In the genomic region with DNA sequence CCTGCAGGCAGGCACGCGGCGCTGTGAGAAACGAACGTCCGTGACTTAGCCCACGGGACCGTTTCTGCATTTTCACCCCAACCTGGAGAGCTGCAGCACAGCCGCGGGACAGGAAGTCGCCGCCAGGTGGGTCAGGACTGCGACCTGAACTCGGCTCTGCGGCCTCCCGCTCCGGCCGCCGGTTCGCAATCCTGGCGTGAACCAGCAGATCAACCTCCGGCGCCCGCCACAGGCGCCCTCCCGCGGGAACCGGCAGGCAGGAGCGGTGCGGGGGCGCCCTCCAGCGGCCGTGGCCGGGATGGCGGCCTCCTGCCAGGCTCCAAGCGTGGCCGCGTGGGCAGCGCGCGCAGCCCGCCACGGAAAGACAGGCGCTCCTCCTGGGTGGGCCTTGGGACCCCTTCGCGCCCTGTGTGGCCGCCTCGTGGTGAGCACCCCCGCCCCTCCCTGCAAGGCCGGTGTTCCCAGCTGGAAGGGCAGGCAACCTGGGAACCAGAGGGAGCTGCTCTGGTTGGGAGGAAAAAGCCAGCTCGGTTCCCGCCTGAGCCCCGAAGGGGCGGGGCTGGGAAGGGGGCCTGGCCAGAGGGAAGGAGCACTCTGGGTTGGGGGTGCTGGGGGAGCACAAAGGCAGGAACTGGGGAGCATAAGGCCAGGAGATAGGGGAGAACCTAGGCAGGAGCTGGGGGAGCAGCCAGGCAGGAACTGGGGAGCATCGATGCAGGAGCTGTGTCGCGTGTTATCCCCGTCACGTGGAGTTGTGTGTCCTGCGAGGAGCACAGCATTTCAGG, we compare ENCODE assay signal across 1 cellular context.
TF ChIP-seq lines count a peak whose summit lies in the region.

No MANE protein-coding gene starts in this region.

TF ChIP-seq in HepG2, 621 proteins besides CTCF, POLR2A, EP300 and RAD21 (continued from another document and continues in another):
- TF ChIP-seq ZIK1 (CRISPR knock-in tag; IDR thresholded peaks at IDR 0.05; ENCODE audit: borderline replicate concordance, low read depth): peak; percentile 91; the same call in 1 of the 2 replicates
- TF ChIP-seq CCDC6 (CRISPR knock-in tag; IDR thresholded peaks at IDR 0.05): peak; percentile 94; the same call in 1 of the 2 replicates
- peak; percentile 60 for TF ChIP-seq CBX5 (CRISPR knock-in tag; IDR thresholded peaks at IDR 0.05; ENCODE audit: borderline replicate concordance)
- peak; percentile 94 for TF ChIP-seq ARNT2 (CRISPR knock-in tag; IDR thresholded peaks at IDR 0.05; ENCODE audit: low read depth)
- no peak for TF ChIP-seq SOX13 (IDR thresholded peaks at IDR 0.05)
- peak in 1 of 2 experiments; percentile 42; a peak in 2 of 4 replicates for TF ChIP-seq SOX13 (CRISPR knock-in tag; conservative IDR thresholded peaks at IDR 0.05 in 1 of 2, IDR thresholded peaks at IDR 0.05 in 1 of 2)
- 0 out of 2 replicates have a peak, but pooled peaks have one; percentile 5 for TF ChIP-seq ZNF878 (CRISPR knock-in tag; IDR thresholded peaks at IDR 0.05)
- TF ChIP-seq ZNF446 (CRISPR knock-in tag; IDR thresholded peaks at IDR 0.05): peak; percentile 64; the same call in 1 of the 2 replicates
- TF ChIP-seq NONO (IDR thresholded peaks at IDR 0.05): no peak
- peak; percentile 95 for TF ChIP-seq NONO (CRISPR knock-in tag; conservative IDR thresholded peaks at IDR 0.05)
- 0 out of 2 replicates have a peak, but pooled peaks have one; percentile 44 for TF ChIP-seq ZNF136 (CRISPR knock-in tag; IDR thresholded peaks at IDR 0.05; ENCODE audit: low read depth)
- TF ChIP-seq PRDM10 (CRISPR knock-in tag; IDR thresholded peaks at IDR 0.05; ENCODE audit: low read depth): no peak
- peak; percentile 59; the same call in 1 of the 2 replicates for TF ChIP-seq ZNF563 (CRISPR knock-in tag; IDR thresholded peaks at IDR 0.05)
- peak; percentile 73; the same call in 1 of the 2 replicates for TF ChIP-seq ZNF543 (CRISPR knock-in tag; IDR thresholded peaks at IDR 0.05)
- TF ChIP-seq, protein P1, sequence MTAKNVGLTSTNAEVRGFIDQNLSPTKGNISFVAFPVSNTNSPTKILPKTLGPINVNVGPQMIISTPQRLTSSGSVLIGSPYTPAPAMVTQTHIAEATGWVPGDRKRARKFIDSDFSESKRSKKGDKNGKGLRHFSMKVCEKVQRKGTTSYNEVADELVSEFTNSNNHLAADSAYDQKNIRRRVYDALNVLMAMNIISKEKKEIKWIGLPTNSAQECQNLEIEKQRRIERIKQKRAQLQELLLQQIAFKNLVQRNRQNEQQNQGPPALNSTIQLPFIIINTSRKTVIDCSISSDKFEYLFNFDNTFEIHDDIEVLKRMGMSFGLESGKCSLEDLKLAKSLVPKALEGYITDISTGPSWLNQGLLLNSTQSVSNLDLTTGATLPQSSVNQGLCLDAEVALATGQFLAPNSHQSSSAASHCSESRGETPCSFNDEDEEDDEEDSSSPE (CRISPR knock-in tag; IDR thresholded peaks at IDR 0.05): peak; percentile 91
- TF ChIP-seq ZNF33A (CRISPR knock-in tag; IDR thresholded peaks at IDR 0.05; ENCODE audit: borderline replicate concordance): no peak
- TF ChIP-seq GMEB1 (CRISPR knock-in tag; IDR thresholded peaks at IDR 0.05; ENCODE audit: borderline replicate concordance): peak; percentile 72
- no peak for TF ChIP-seq NKX3-1 (CRISPR knock-in tag; IDR thresholded peaks at IDR 0.05)
- no peak for TF ChIP-seq TBP (CRISPR knock-in tag; IDR thresholded peaks at IDR 0.05)
- TF ChIP-seq ZFP36 (IDR thresholded peaks at IDR 0.05; ENCODE audit: borderline replicate concordance, low read depth, low read length, partially characterized antibody): no peak
- TF ChIP-seq SOX5 (CRISPR knock-in tag; IDR thresholded peaks at IDR 0.05; ENCODE audit: borderline replicate concordance): peak; percentile 47; the same call in 1 of the 2 replicates
- peak; percentile 58 for TF ChIP-seq ETV5 (CRISPR knock-in tag; IDR thresholded peaks at IDR 0.05; ENCODE audit: borderline replicate concordance)
- peak; percentile 50; the same call in 1 of the 2 replicates for TF ChIP-seq ZC3H13 (CRISPR knock-in tag; IDR thresholded peaks at IDR 0.05)
- no peak for TF ChIP-seq NFIB (CRISPR knock-in tag; IDR thresholded peaks at IDR 0.05; ENCODE audit: borderline replicate concordance)
- peak; percentile 75; the same call in 1 of the 2 replicates for TF ChIP-seq ZFYVE20 (CRISPR knock-in tag; IDR thresholded peaks at IDR 0.05; ENCODE audit: borderline replicate concordance, low read depth)
- TF ChIP-seq EED (CRISPR knock-in tag; IDR thresholded peaks at IDR 0.05): peak; percentile 72; the same call in 1 of the 2 replicates
- no peak for TF ChIP-seq SP1 (IDR thresholded peaks at IDR 0.05)
- peak; percentile 36 for TF ChIP-seq SP1 (CRISPR knock-in tag; IDR thresholded peaks at IDR 0.05)
- TF ChIP-seq ESRRA (CRISPR knock-in tag; IDR thresholded peaks at IDR 0.05; ENCODE audit: low read depth): peak; percentile 81
- TF ChIP-seq, protein P2, sequence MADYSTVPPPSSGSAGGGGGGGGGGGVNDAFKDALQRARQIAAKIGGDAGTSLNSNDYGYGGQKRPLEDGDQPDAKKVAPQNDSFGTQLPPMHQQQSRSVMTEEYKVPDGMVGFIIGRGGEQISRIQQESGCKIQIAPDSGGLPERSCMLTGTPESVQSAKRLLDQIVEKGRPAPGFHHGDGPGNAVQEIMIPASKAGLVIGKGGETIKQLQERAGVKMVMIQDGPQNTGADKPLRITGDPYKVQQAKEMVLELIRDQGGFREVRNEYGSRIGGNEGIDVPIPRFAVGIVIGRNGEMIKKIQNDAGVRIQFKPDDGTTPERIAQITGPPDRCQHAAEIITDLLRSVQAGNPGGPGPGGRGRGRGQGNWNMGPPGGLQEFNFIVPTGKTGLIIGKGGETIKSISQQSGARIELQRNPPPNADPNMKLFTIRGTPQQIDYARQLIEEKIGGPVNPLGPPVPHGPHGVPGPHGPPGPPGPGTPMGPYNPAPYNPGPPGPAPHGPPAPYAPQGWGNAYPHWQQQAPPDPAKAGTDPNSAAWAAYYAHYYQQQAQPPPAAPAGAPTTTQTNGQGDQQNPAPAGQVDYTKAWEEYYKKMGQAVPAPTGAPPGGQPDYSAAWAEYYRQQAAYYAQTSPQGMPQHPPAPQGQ (CRISPR knock-in tag; IDR thresholded peaks at IDR 0.05; ENCODE audit: borderline replicate concordance): peak; percentile 97
- TF ChIP-seq NR2F2 (IDR thresholded peaks at IDR 0.05; ENCODE audit: borderline replicate concordance, low read depth): peak; percentile 34; the same call in 1 of the 2 replicates
- peak; percentile 71 for TF ChIP-seq MTA1 (CRISPR knock-in tag; IDR thresholded peaks at IDR 0.05; ENCODE audit: borderline replicate concordance)
- peak; percentile 57; the same call in 1 of the 2 replicates for TF ChIP-seq ZNF749 (CRISPR knock-in tag; IDR thresholded peaks at IDR 0.05; ENCODE audit: borderline replicate concordance)
- peak; percentile 43; the same call in 1 of the 2 replicates for TF ChIP-seq NR0B2 (CRISPR knock-in tag; IDR thresholded peaks at IDR 0.05)
- TF ChIP-seq, protein P3, sequence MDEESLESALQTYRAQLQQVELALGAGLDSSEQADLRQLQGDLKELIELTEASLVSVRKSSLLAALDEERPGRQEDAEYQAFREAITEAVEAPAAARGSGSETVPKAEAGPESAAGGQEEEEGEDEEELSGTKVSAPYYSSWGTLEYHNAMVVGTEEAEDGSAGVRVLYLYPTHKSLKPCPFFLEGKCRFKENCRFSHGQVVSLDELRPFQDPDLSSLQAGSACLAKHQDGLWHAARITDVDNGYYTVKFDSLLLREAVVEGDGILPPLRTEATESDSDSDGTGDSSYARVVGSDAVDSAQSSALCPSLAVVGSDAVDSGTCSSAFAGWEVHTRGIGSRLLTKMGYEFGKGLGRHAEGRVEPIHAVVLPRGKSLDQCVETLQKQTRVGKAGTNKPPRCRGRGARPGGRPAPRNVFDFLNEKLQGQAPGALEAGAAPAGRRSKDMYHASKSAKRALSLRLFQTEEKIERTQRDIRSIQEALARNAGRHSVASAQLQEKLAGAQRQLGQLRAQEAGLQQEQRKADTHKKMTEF (CRISPR knock-in tag; IDR thresholded peaks at IDR 0.05): peak; percentile 74; the same call in 1 of the 2 replicates
- TF ChIP-seq, protein P4, sequence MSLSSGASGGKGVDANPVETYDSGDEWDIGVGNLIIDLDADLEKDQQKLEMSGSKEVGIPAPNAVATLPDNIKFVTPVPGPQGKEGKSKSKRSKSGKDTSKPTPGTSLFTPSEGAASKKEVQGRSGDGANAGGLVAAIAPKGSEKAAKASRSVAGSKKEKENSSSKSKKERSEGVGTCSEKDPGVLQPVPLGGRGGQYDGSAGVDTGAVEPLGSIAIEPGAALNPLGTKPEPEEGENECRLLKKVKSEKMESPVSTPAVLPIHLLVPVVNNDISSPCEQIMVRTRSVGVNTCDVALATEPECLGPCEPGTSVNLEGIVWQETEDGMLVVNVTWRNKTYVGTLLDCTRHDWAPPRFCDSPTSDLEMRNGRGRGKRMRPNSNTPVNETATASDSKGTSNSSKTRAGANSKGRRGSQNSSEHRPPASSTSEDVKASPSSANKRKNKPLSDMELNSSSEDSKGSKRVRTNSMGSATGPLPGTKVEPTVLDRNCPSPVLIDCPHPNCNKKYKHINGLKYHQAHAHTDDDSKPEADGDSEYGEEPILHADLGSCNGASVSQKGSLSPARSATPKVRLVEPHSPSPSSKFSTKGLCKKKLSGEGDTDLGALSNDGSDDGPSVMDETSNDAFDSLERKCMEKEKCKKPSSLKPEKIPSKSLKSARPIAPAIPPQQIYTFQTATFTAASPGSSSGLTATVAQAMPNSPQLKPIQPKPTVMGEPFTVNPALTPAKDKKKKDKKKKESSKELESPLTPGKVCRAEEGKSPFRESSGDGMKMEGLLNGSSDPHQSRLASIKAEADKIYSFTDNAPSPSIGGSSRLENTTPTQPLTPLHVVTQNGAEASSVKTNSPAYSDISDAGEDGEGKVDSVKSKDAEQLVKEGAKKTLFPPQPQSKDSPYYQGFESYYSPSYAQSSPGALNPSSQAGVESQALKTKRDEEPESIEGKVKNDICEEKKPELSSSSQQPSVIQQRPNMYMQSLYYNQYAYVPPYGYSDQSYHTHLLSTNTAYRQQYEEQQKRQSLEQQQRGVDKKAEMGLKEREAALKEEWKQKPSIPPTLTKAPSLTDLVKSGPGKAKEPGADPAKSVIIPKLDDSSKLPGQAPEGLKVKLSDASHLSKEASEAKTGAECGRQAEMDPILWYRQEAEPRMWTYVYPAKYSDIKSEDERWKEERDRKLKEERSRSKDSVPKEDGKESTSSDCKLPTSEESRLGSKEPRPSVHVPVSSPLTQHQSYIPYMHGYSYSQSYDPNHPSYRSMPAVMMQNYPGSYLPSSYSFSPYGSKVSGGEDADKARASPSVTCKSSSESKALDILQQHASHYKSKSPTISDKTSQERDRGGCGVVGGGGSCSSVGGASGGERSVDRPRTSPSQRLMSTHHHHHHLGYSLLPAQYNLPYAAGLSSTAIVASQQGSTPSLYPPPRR (CRISPR knock-in tag; IDR thresholded peaks at IDR 0.05; ENCODE audit: borderline replicate concordance): peak; percentile 55
- TF ChIP-seq ZNF652 (CRISPR knock-in tag; IDR thresholded peaks at IDR 0.05; ENCODE audit: borderline replicate concordance, low read depth): no peak; the same call in 1 of the 2 replicates
- 0 out of 2 replicates have a peak, but pooled peaks have one; percentile 79 for TF ChIP-seq ZNF678 (CRISPR knock-in tag; IDR thresholded peaks at IDR 0.05)
- TF ChIP-seq TARDBP (CRISPR knock-in tag; IDR thresholded peaks at IDR 0.05): peak; percentile 88
- TF ChIP-seq SMAD1 (CRISPR knock-in tag; IDR thresholded peaks at IDR 0.05; ENCODE audit: borderline replicate concordance, low read depth): peak; percentile 82; the same call in 1 of the 2 replicates
- peak; percentile 62; the same call in 1 of the 2 replicates for TF ChIP-seq TSC22D2 (CRISPR knock-in tag; IDR thresholded peaks at IDR 0.05; ENCODE audit: borderline replicate concordance)
- TF ChIP-seq ZNF564 (CRISPR knock-in tag; IDR thresholded peaks at IDR 0.05): peak; percentile 82
- TF ChIP-seq YEATS4 (CRISPR knock-in tag; IDR thresholded peaks at IDR 0.05; ENCODE audit: borderline replicate concordance): peak; percentile 62; the same call in 1 of the 2 replicates
- TF ChIP-seq MYC (CRISPR knock-in tag; IDR thresholded peaks at IDR 0.05; ENCODE audit: borderline replicate concordance): peak; percentile 86
- TF ChIP-seq RNF2 (conservative IDR thresholded peaks at IDR 0.05; ENCODE audit: low read depth): peak; percentile 83
